ENCODE assay signal across 9 cellular contexts in genomic region chr19:1266116-1266817, GRCh38. TPM values are rescaled to one million over a fixed set of nuclear protein-coding genes. Genes with fewer than 3 reads are reported as not detected.
A peak's percentile ranks its signal among the peaks of the same experiment; 100 is the strongest.
DNase-seq lines count a peak whose midpoint lies in the region; ATAC-seq, FAIRE-seq and TF ChIP-seq lines count a peak whose summit lies in the region.
"Had no signal": no experiment of that assay in that cellular context is flagged by ENCODE, and none has a peak within 500 bp of the region (broad histone marks: within the 10 kb centered on the region; RNA-seq: fewer than 3 reads in every experiment).

No MANE protein-coding gene starts in this region.

- peaks cover 7 to 17% of the 10 kb centered on the region in 2 donors for H3K36me3 ChIP-seq in neuronal stem cell (replicated peaks in 1 of 2; ENCODE audit: control insufficient read depth in 2 of 2, insufficient read depth in 2 of 2, low read length in 2 of 2)
- H3K36me3 ChIP-seq in tibial artery, result peaks cover 5 to 6% (median 6%) of the 10 kb centered on the region in 3 donors

- H3K23ac ChIP-seq in neuronal stem cell (ENCODE audit: low read depth, low read length, poor library complexity), result peak overlapping the region; percentile 99

- DNase-seq in HuH-7 (ENCODE audit: low spot score), result peak; percentile 91
- peak; percentile 48 to 67 for DNase-seq in SHP77 (lab: John Stamatoyannopoulos, UW)
- DNase-seq in activated naive CD4-positive, alpha-beta T cell (lab: John Stamatoyannopoulos, UW), result peak; percentile 42 to 76 (median 52)
- peak; percentile 85 to 86 for DNase-seq in frontal cortex (ENCODE audit: low spot score in 2 of 2)
- peak; percentile 92 for DNase-seq in neuronal stem cell (ENCODE audit: low spot score)
- peak; percentile 73 to 94 for DNase-seq in tibial artery

- H2BK120ac ChIP-seq in neuronal stem cell (ENCODE audit: low read depth, low read length), result peak overlapping the region; percentile 100

- WGBS in neuronal stem cell (ENCODE audit: extremely low coverage in 2 of 2, insufficient read length in 2 of 2, insufficient replicate concordance in 1 of 2), 2 donors, result no CpG with 5 or more reads among the region's 69 CpGs

- H3K4me2 ChIP-seq in neuronal stem cell (ENCODE audit: insufficient read depth, low read length, poor library complexity, severe bottlenecking), result peak overlapping the region; percentile 90

- H2BK12ac ChIP-seq in neuronal stem cell (ENCODE audit: low read length), result peak overlapping the region; percentile 99

- H3K9me3 ChIP-seq in neuronal stem cell (replicated peaks in 1 of 2; ENCODE audit: control insufficient read depth in 2 of 2, insufficient read depth in 1 of 2, low read depth in 1 of 2, low read length in 2 of 2) (no peaks in the 10 kb centered on the region), tibial artery (no peaks in the 10 kb centered on the region)

- H3K14ac ChIP-seq in neuronal stem cell (ENCODE audit: low read length), result peak overlapping the region; percentile 100

- H3K9ac ChIP-seq in neuronal stem cell (ENCODE audit: low read depth, low read length, poor library complexity), result peak overlapping the region; percentile 98

- H3K4me1 ChIP-seq in neuronal stem cell (ENCODE audit: control insufficient read depth in 2 of 2, insufficient read depth in 1 of 2, low read depth in 1 of 2, low read length in 2 of 2) (peaks cover 62 to 75% of the 10 kb centered on the region in 2 donors), tibial artery (peaks cover 13 to 81% (median 71%) of the 10 kb centered on the region in 4 donors)

- peak overlapping the region; percentile 51 for H2BK15ac ChIP-seq in neuronal stem cell (ENCODE audit: low read length)

- H4K8ac ChIP-seq in neuronal stem cell (ENCODE audit: low read depth, low read length), result peak overlapping the region; percentile 93

- H3K4ac ChIP-seq in neuronal stem cell (ENCODE audit: low read length), result peak overlapping the region; percentile 100

- TF ChIP-seq CTCF in C4-2B (conservative IDR thresholded peaks at IDR 0.05), result no peak
- TF ChIP-seq CTCF in tibial artery (IDR thresholded peaks at IDR 0.05), result no peak

- peak overlapping the region; percentile 94 for H3K27ac ChIP-seq in C4-2B
- peak overlapping the region; percentile 90 for H3K27ac ChIP-seq in neuronal stem cell (replicated peaks; ENCODE audit: low read length)
- peak overlapping the region; percentile 83 to 84 for H3K27ac ChIP-seq in tibial artery

- peak overlapping the region; percentile 100 for H2AK5ac ChIP-seq in neuronal stem cell (ENCODE audit: low read depth, low read length)

- peaks cover 23% of the 10 kb centered on the region for H3K79me1 ChIP-seq in neuronal stem cell (ENCODE audit: low read depth, low read length)

- H3K4me3 ChIP-seq in neuronal stem cell (ENCODE audit: low read length in 2 of 2) (peak overlapping the region; percentile 47 to 81), tibial artery (peak overlapping the region; percentile 50 to 68)

- peaks cover 0 to 2% (median 0%) of the 10 kb centered on the region in 3 experiments for H3K27me3 ChIP-seq in neuronal stem cell (ENCODE audit: control insufficient read depth in 3 of 3, insufficient read depth in 3 of 3, low read depth in 1 of 3, low read length in 3 of 3)
- no peaks in the 10 kb centered on the region for H3K27me3 ChIP-seq in tibial artery

- H3K18ac ChIP-seq in neuronal stem cell (ENCODE audit: low read length), result peak overlapping the region; percentile 100

- H2AFZ ChIP-seq in neuronal stem cell (ENCODE audit: low read length), result peak overlapping the region; percentile 88

- H2BK5ac ChIP-seq in neuronal stem cell (ENCODE audit: low read length), result peak overlapping the region; percentile 84

- peak; percentile 39 for ATAC-seq in GM19372 (IDR thresholded peaks at IDR 0.05; ENCODE audit: low read depth, unreplicated experiment)

- FAIRE-seq in frontal cortex (lab: Jason Lieb, UNC), result no peak
- FAIRE-seq: TTC549 had no signal

- intact Hi-C loops in tibial artery (cut with DNase I; ENCODE audit: low total_unique reads), result no loop called here

- H4K91ac ChIP-seq in neuronal stem cell (ENCODE audit: low read depth, low read length, poor library complexity), result peak overlapping the region; percentile 100

RNA-seq across cellular contexts. Expression of gene CIRBP, which starts 2.9 kb away (rescaled TPM):
- total RNA-seq in frontal cortex, result 573 TPM
- 218 TPM for polyA plus RNA-seq in neuronal stem cell (2013, experiment 1 of 2)
- 217 TPM for polyA plus RNA-seq in neuronal stem cell (2013, experiment 2 of 2)

RNA-seq across cellular contexts. Expression of gene FAM174C, which starts 9.1 kb away (rescaled TPM):
- total RNA-seq in frontal cortex, result 8.6 TPM
- polyA plus RNA-seq in neuronal stem cell (2013, experiment 1 of 2), result 23.8 TPM
- polyA plus RNA-seq in neuronal stem cell (2013, experiment 2 of 2), result 24.1 TPM

RNA-seq across cellular contexts. Expression of gene MIDN, which starts 17.9 kb away (rescaled TPM):
- total RNA-seq in frontal cortex, result 14.3 TPM
- polyA plus RNA-seq in neuronal stem cell (2013, experiment 1 of 2), result 98.3 TPM
- 99.9 TPM for polyA plus RNA-seq in neuronal stem cell (2013, experiment 2 of 2)

RNA-seq across cellular contexts. Expression of gene EFNA2, which starts 19.4 kb away (rescaled TPM):
- total RNA-seq in frontal cortex, result 13.0 TPM
- polyA plus RNA-seq in neuronal stem cell (2013, experiment 1 of 2), result 41.4 TPM
- polyA plus RNA-seq in neuronal stem cell (2013, experiment 2 of 2), result 40.6 TPM

RNA-seq across cellular contexts. Expression of gene ATP5F1D, which starts 24.7 kb away (rescaled TPM):
- total RNA-seq in frontal cortex, result 11.0 TPM
- polyA plus RNA-seq in neuronal stem cell (2013, experiment 1 of 2), result 106 TPM
- polyA plus RNA-seq in neuronal stem cell (2013, experiment 2 of 2), result 101 TPM

Comparison
In these comparisons a context has a peak if more than half of its experiments do, and no peak if none do; other contexts are left out.
1. Peak in every context shown above with its lines: DNase-seq, ATAC-seq, H3K4me3 ChIP-seq and H3K27ac ChIP-seq.